ENCODE assay signal across 8 cellular contexts in genomic region chr17:49315551-49315951, GRCh38. TPM values are rescaled to one million over a fixed set of nuclear protein-coding genes. Genes with fewer than 3 reads are reported as not detected.
DNase-seq lines count a peak whose midpoint lies in the region; ATAC-seq and TF ChIP-seq lines count a peak whose summit lies in the region.

No MANE protein-coding gene starts in this region.

- H3K4me1 ChIP-seq in BE2C, result no peaks in the 10 kb centered on the region

- ATAC-seq in GM21367 (IDR thresholded peaks at IDR 0.05; ENCODE audit: unreplicated experiment) (peak; percentile 75), T-helper 17 cell (peak; percentile 100), left cardiac atrium (peak; percentile 99), GM18519 (IDR thresholded peaks at IDR 0.05; ENCODE audit: low FRiP score, unreplicated experiment) (no peak)

- peaks cover 9% of the 10 kb centered on the region for H3K36me3 ChIP-seq in BE2C

- H3K36me3 Mint-ChIP-seq in T-helper 17 cell (ENCODE audit: low read depth), result peaks cover 8% of the 10 kb centered on the region

- H3K27ac Mint-ChIP-seq in T-helper 17 cell, result peak overlapping the region; percentile 79

- no peaks in the 10 kb centered on the region for H3K27me3 ChIP-seq in BE2C

- DNase-seq in BE2C (peak; percentile 72), NCI-H1436 treated with DMSO at 0.1 percent for 48 hours (lab: John Stamatoyannopoulos, UW) (peak; percentile 53), T-helper 17 cell (peak; percentile 49 to 59 (median 58)), amniotic stem cell (lab: John Stamatoyannopoulos, UW) (peak; percentile 85), left cardiac atrium (peak; percentile 61), renal cortical epithelial cell (ENCODE audit: low read depth) (peak; percentile 89)

- H3K4me3 Mint-ChIP-seq in T-helper 17 cell, result peak overlapping the region; percentile 53

- intact Hi-C loops in left cardiac atrium (cut with DNase I), result loop anchor here (1.0 to 10.0 kb wide), 4 partner anchors 47 to 239 kb away; partner anchors contain the start of gene ZNF652 (in 1 of the 2)

- H3K4me3 ChIP-seq in BE2C (ENCODE audit: low read depth, low read length), result no peak overlapping the region

- TF ChIP-seq CTCF in BE2C (IDR thresholded peaks at IDR 0.05; ENCODE audit: low read depth, low read length), result peak; percentile 89

- no peaks in the 10 kb centered on the region for H3K27me3 Mint-ChIP-seq in T-helper 17 cell

- H3K9me3 ChIP-seq in BE2C, result no peaks in the 10 kb centered on the region
- H3K9me3 ChIP-seq in T-helper 17 cell (ENCODE audit: control insufficient read depth, low read length, poor library complexity, severe bottlenecking), result no peaks in the 10 kb centered on the region

- peaks cover 22% of the 10 kb centered on the region for H3K4me1 Mint-ChIP-seq in T-helper 17 cell

RNA-seq across cellular contexts. Expression of gene ZNF652, which starts 46.5 kb away (rescaled TPM):
- polyA plus RNA-seq in BE2C (2012; ENCODE audit: insufficient read depth, insufficient read length, low read depth), result 11.4 TPM
- total RNA-seq in T-helper 17 cell (10 to 100 TPM; 53.5 to 56.9 TPM), left cardiac atrium (10 to 100 TPM; 23.4 to 25.2 TPM), renal cortical epithelial cell (11.5 and 28.4 TPM in 2 replicates)
